In genomic region chr10:128209862-128210214, GRCh38 we compare ENCODE assay signal across 10 cellular contexts.
DNase-seq lines count a peak whose midpoint lies in the region; ATAC-seq and TF ChIP-seq lines count a peak whose summit lies in the region.
"Had no signal": no experiment of that assay in that cellular context is flagged by ENCODE, and none has a peak within 500 bp of the region (broad histone marks: within the 10 kb centered on the region; RNA-seq: fewer than 3 reads in every experiment).

No MANE protein-coding gene starts in this region.

- H3K4me2 ChIP-seq in parathyroid adenoma (ENCODE audit: low read length) = no peak overlapping the region

- DNase-seq in CD4-positive, CD25-positive, alpha-beta regulatory T cell = no peak
- no peak for DNase-seq in MG63
- no peak for DNase-seq in effector memory CD8-positive, alpha-beta T cell
- DNase-seq in NCI-H2227 (lab: John Stamatoyannopoulos, UW; ENCODE audit: unreplicated experiment) = no peak
- DNase-seq in NCI-H2081 treated with DMSO at 0.1 percent for 48 hours (lab: John Stamatoyannopoulos, UW) = no peak
- DNase-seq in kidney tubule cell (ENCODE audit: low spot score) = no peak
- no peak for DNase-seq in HFFc6
- DNase-seq: DMS153 had no signal

- H3K4me1 Mint-ChIP-seq in CD4-positive, CD25-positive, alpha-beta regulatory T cell = peaks cover 0 to 18% (median 8%) of the 10 kb centered on the region in 4 donors
- H3K4me1 Mint-ChIP-seq in effector memory CD8-positive, alpha-beta T cell (ENCODE audit: low read depth in 2 of 2) = peaks cover 14 to 16% of the 10 kb centered on the region in 2 donors
- H3K4me1 Mint-ChIP-seq in HFFc6 (ENCODE audit: low read depth) = 0 out of 2 replicates have a peak, but pooled peaks cover 5% of the 10 kb centered on the region

- no peaks in the 10 kb centered on the region for H3K36me3 Mint-ChIP-seq in CD4-positive, CD25-positive, alpha-beta regulatory T cell
- peaks cover 6% of the 10 kb centered on the region for H3K36me3 Mint-ChIP-seq in effector memory CD8-positive, alpha-beta T cell (ENCODE audit: insufficient read depth)
- H3K36me3 Mint-ChIP-seq in HFFc6 (ENCODE audit: low read depth) = no peaks in the 10 kb centered on the region

- no peaks in the 10 kb centered on the region for H3K79me2 ChIP-seq in parathyroid adenoma

- no peaks in the 10 kb centered on the region for H3K9me3 Mint-ChIP-seq in CD4-positive, CD25-positive, alpha-beta regulatory T cell
- H3K9me3 Mint-ChIP-seq in effector memory CD8-positive, alpha-beta T cell = peaks cover 0 to 2% of the 10 kb centered on the region in 2 donors
- H3K9me3 Mint-ChIP-seq in HFFc6 = no peaks in the 10 kb centered on the region

- ATAC-seq in CD4-positive, CD25-positive, alpha-beta regulatory T cell (ENCODE audit: low read depth in 2 of 2) = no peak
- ATAC-seq in effector memory CD8-positive, alpha-beta T cell (replicated peaks) = peak; percentile 1

- H3K27ac ChIP-seq in CD4-positive, CD25-positive, alpha-beta regulatory T cell (ENCODE audit: insufficient read depth, low read length, poor library complexity, severe bottlenecking) = no peak overlapping the region
- no peak overlapping the region for H3K27ac ChIP-seq in parathyroid adenoma

- H3K9ac ChIP-seq in parathyroid adenoma = no peak overlapping the region

- H3K4me3 Mint-ChIP-seq in CD4-positive, CD25-positive, alpha-beta regulatory T cell = peak overlapping the region; percentile 81 to 89 (median 84)
- peak overlapping the region; percentile 72 to 81 for H3K4me3 Mint-ChIP-seq in effector memory CD8-positive, alpha-beta T cell
- H3K4me3 Mint-ChIP-seq in HFFc6 = no peak overlapping the region

- peak overlapping the region; percentile 66 for H3K4me3 ChIP-seq in CD4-positive, CD25-positive, alpha-beta regulatory T cell (ENCODE audit: low read depth, low read length)
- H3K4me3 ChIP-seq in MG63 = peak overlapping the region; percentile 63
- no peak overlapping the region for H3K4me3 ChIP-seq in parathyroid adenoma (ENCODE audit: low read depth, low read length)

- H3K27me3 Mint-ChIP-seq in CD4-positive, CD25-positive, alpha-beta regulatory T cell = peaks cover 4% of the 10 kb centered on the region
- no peaks in the 10 kb centered on the region for H3K27me3 Mint-ChIP-seq in effector memory CD8-positive, alpha-beta T cell
- H3K27me3 Mint-ChIP-seq in HFFc6 (ENCODE audit: insufficient read depth) = no peaks in the 10 kb centered on the region; the same call in none of the 2 replicates

- no peak overlapping the region for H3K27ac Mint-ChIP-seq in CD4-positive, CD25-positive, alpha-beta regulatory T cell
- H3K27ac Mint-ChIP-seq in effector memory CD8-positive, alpha-beta T cell = peak overlapping the region; percentile 55 to 72
- H3K27ac Mint-ChIP-seq in HFFc6 = no peak overlapping the region

- peak overlapping the region; percentile 93 for H2AFZ ChIP-seq in parathyroid adenoma

- peaks cover 16% of the 10 kb centered on the region for H3K4me1 ChIP-seq in CD4-positive, CD25-positive, alpha-beta regulatory T cell (ENCODE audit: control insufficient read depth, insufficient read depth, low read length, poor library complexity, severe bottlenecking)
- peaks cover 2% of the 10 kb centered on the region for H3K4me1 ChIP-seq in parathyroid adenoma

- H3K36me3 ChIP-seq in CD4-positive, CD25-positive, alpha-beta regulatory T cell (ENCODE audit: control insufficient read depth, insufficient read depth, low read length) = no peaks in the 10 kb centered on the region
- H3K36me3 ChIP-seq in MG63 (no peaks in the 10 kb centered on the region), parathyroid adenoma (ENCODE audit: control insufficient read depth, insufficient read depth, low read length) (no peaks in the 10 kb centered on the region)
- H3K36me3 ChIP-seq: tibial artery had no signal

- TF ChIP-seq CTCF in parathyroid adenoma (IDR thresholded peaks at IDR 0.05) (no peak), HFFc6 (IDR thresholded peaks at IDR 0.05) (no peak)

- no peaks in the 10 kb centered on the region for H3K27me3 ChIP-seq in CD4-positive, CD25-positive, alpha-beta regulatory T cell (ENCODE audit: control insufficient read depth, insufficient read depth, low read length)
- H3K27me3 ChIP-seq in MG63 = no peaks in the 10 kb centered on the region
- no peaks in the 10 kb centered on the region for H3K27me3 ChIP-seq in parathyroid adenoma (ENCODE audit: control insufficient read depth, insufficient read depth, low read length)

- H3K9me3 ChIP-seq in CD4-positive, CD25-positive, alpha-beta regulatory T cell (ENCODE audit: control insufficient read depth in 2 of 2, low read length in 2 of 2) = no peaks in the 10 kb centered on the region
- H3K9me3 ChIP-seq in MG63 (no peaks in the 10 kb centered on the region), parathyroid adenoma (ENCODE audit: control insufficient read depth, low read length) (no peaks in the 10 kb centered on the region)
- H3K9me3 ChIP-seq: tibial artery had no signal

Comparison
In these comparisons a context has a peak if more than half of its experiments do, and no peak if none do; other contexts are left out.
1. H3K27ac Mint-ChIP-seq: peak in effector memory CD8-positive, alpha-beta T cell (2 of 2); none in CD4-positive, CD25-positive, alpha-beta regulatory T cell (0 of 3) and HFFc6 (single experiment).